9 cellular contexts compared by ENCODE assay signal in genomic region chr15:85710340-85710842, GRCh38.
DNase-seq lines count a peak whose midpoint lies in the region; ATAC-seq, FAIRE-seq and TF ChIP-seq lines count a peak whose summit lies in the region.
"Had no signal": no experiment of that assay in that cellular context is flagged by ENCODE, and none has a peak within 500 bp of the region (broad histone marks: within the 10 kb centered on the region; RNA-seq: fewer than 3 reads in every experiment).

No MANE protein-coding gene starts in this region.

- peak; percentile 67 for ATAC-seq in GM19035 (IDR thresholded peaks at IDR 0.05; ENCODE audit: unreplicated experiment)
- peak; percentile 37 for ATAC-seq in HG02981 (IDR thresholded peaks at IDR 0.05; ENCODE audit: unreplicated experiment)
- no peak for ATAC-seq in left lung

- peak overlapping the region; percentile 23 for H3K27ac Mint-ChIP-seq in dendritic cell treated with granulocyte-macrophage colony-stimulating factor and Interleukin-4, amounts not matched to agents 40 ng/mL and 50 ng/mL, for 4 days

- H3K9me3 Mint-ChIP-seq in dendritic cell treated with granulocyte-macrophage colony-stimulating factor and Interleukin-4, amounts not matched to agents 40 ng/mL and 50 ng/mL, for 4 days, result no peaks in the 10 kb centered on the region

- peak; percentile 89 for FAIRE-seq in GM12892 (lab: Jason Lieb, UNC)

- TF ChIP-seq POLR2A in GM12892 (IDR thresholded peaks at IDR 0.05; ENCODE audit: low read depth, low read length), result peak; percentile 62

- BruUV-seq in A673 (replicated peaks; lab: Mats Ljungman, UMichigan), result no TSS peak

- H3K27me3 ChIP-seq in A673 (replicated peaks; ENCODE audit: insufficient read depth, low read depth, low read length, poor library complexity) (no peaks in the 10 kb centered on the region), left lung (no peaks in the 10 kb centered on the region)

- H3K36me3 ChIP-seq in A673 (ENCODE audit: insufficient read depth, low read length, poor library complexity, severe bottlenecking) (no peaks in the 10 kb centered on the region), left lung (peaks cover 4 to 86% of the 10 kb centered on the region in 2 donors)

- H3K9me3 ChIP-seq in A673 (ENCODE audit: low read depth, low read length, poor library complexity, severe bottlenecking) (no peaks in the 10 kb centered on the region), left lung (no peaks in the 10 kb centered on the region)

- intact Hi-C loops in dendritic cell treated with granulocyte-macrophage colony-stimulating factor and Interleukin-4, amounts not matched to agents 40 ng/mL and 50 ng/mL, for 4 days (cut with micrococcal nuclease), result no loop called here
- intact Hi-C loops in A673 (cut with micrococcal nuclease; ENCODE audit: unreplicated experiment), result no loop called here
- intact Hi-C loops in left lung (cut with DNase I), result no loop called here

- no peak overlapping the region for H3K4me3 ChIP-seq in A673 (ENCODE audit: low read depth, low read length, poor library complexity, severe bottlenecking)
- no peak overlapping the region for H3K4me3 ChIP-seq in left lung
- H3K4me3 ChIP-seq in foreskin fibroblast (ENCODE audit: low read depth in 1 of 2, low read length in 2 of 2), result no peak overlapping the region

- no peak for TF ChIP-seq CTCF in A673 (conservative IDR thresholded peaks at IDR 0.05; ENCODE audit: low read depth, low read length)
- no peak for TF ChIP-seq CTCF in left lung (IDR thresholded peaks at IDR 0.05)
- no peak for TF ChIP-seq CTCF in foreskin fibroblast (IDR thresholded peaks at IDR 0.05; ENCODE audit: low read depth, low read length)

- H3K27ac ChIP-seq in A673 (ENCODE audit: low read depth, low read length, poor library complexity, severe bottlenecking), result no peak overlapping the region
- no peak overlapping the region for H3K27ac ChIP-seq in left lung

- H3K4me1 Mint-ChIP-seq in dendritic cell treated with granulocyte-macrophage colony-stimulating factor and Interleukin-4, amounts not matched to agents 40 ng/mL and 50 ng/mL, for 4 days (ENCODE audit: low read depth), result peaks cover 37% of the 10 kb centered on the region

- peaks cover 85% of the 10 kb centered on the region for H3K36me3 Mint-ChIP-seq in dendritic cell treated with granulocyte-macrophage colony-stimulating factor and Interleukin-4, amounts not matched to agents 40 ng/mL and 50 ng/mL, for 4 days (ENCODE audit: low read depth)

- H3K4me1 ChIP-seq in A673 (ENCODE audit: insufficient read depth, low read length, poor library complexity, severe bottlenecking) (no peaks in the 10 kb centered on the region), left lung (peaks cover 26 to 40% of the 10 kb centered on the region in 2 donors)

- POLR2A ChIA-PET in A673 (lab: Charles Lee; ENCODE audit: low non-redundant PET), result no interaction called here

- DNase-seq in GM12892 (ENCODE audit: insufficient read length) (no peak), A673 (ENCODE audit: low spot score) (no peak), NCI-H2171 (lab: John Stamatoyannopoulos, UW) (no peak), left lung (no peak), foreskin fibroblast (no peak)
- DNase-seq: NCI-H2081 treated with DMSO at 0.1 percent for 48 hours had no signal

- no peaks in the 10 kb centered on the region for H3K27me3 Mint-ChIP-seq in dendritic cell treated with granulocyte-macrophage colony-stimulating factor and Interleukin-4, amounts not matched to agents 40 ng/mL and 50 ng/mL, for 4 days

- CTCF ChIA-PET in A673 (lab: Charles Lee), result no interaction called here

- H3K4me3 Mint-ChIP-seq in dendritic cell treated with granulocyte-macrophage colony-stimulating factor and Interleukin-4, amounts not matched to agents 40 ng/mL and 50 ng/mL, for 4 days, result no peak overlapping the region
